In the genomic region with DNA sequence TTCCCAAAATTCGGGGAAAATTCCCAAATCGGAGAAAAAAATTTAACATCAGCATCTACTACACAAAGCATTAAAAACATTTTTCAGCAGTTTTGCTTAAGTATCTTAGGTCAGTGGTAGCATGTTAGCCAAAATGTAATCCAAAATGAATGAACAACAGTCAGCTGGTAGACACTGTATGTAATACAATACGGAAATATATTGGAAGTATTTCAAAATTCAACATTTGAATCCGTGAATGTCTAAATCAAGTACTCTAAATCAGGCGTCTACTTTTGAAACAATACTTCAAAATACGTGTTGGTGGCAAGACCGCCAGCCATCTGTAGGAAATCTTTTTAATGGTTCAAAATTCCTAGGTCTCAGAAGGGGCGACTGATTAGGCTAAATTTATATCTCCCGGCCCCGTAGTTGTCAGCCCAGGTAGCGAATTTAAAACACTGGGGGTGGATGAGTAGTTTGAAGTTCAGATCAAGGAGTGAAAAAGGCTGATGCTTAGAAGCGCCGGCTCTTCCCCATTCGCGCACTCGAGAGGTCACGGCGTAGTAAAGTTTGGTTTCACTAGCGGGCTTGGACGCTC, we compare ENCODE assay signal across 1 cellular context.
TF ChIP-seq lines count a peak whose summit lies in the region.

No MANE protein-coding gene starts in this region.

TF ChIP-seq in SK-N-SH, 30 proteins besides CTCF, POLR2A, EP300 and RAD21 (continued from another document):
- TF ChIP-seq TEAD4 (IDR thresholded peaks at IDR 0.05; ENCODE audit: borderline replicate concordance, insufficient read depth), result no peak
